Comparison of ENCODE assay signal across 7 cellular contexts in genomic region chr14:69612759-69613145, GRCh38. TPM values are rescaled to one million over a fixed set of nuclear protein-coding genes. Genes with fewer than 3 reads are reported as not detected.
A peak's percentile ranks its signal among the peaks of the same experiment; 100 is the strongest.
DNase-seq lines count a peak whose midpoint lies in the region; ATAC-seq, FAIRE-seq and TF ChIP-seq lines count a peak whose summit lies in the region.

No MANE protein-coding gene starts in this region.

- DNase-seq in GM23248 (peak; percentile 46), epithelial cell of esophagus (ENCODE audit: low read depth) (peak; percentile 65), pancreas (no peak), ACHN (no peak)
- DNase-seq in stimulated activated CD8-positive, alpha-beta memory T cell treated with anti-CD3 and anti-CD28 coated beads, Interleukin-4, amount 100 ng/mL, for 48 hours, result no peak

- H3K27me3 ChIP-seq in GM23248 (replicated peaks; ENCODE audit: insufficient read depth) (no peaks in the 10 kb centered on the region), OCI-LY1 (ENCODE audit: insufficient read depth, low read length) (no peaks in the 10 kb centered on the region), pancreas (no peaks in the 10 kb centered on the region)

- in situ Hi-C loops in GM23248 (cut with MboI) (no loop called here), ACHN (cut with HindIII; ENCODE audit: low pct_ligation_motif_present, low pct_unique_long_range_greater_than_20kb, low sequenced_read_pairs) (no loop called here)

- FAIRE-seq in pancreas (lab: Jason Lieb, UNC), result no peak

- intact Hi-C loops in pancreas (cut with DNase I), result no loop called here

- no peaks in the 10 kb centered on the region for H3K9me3 ChIP-seq in GM23248 (ENCODE audit: low read depth)
- no peaks in the 10 kb centered on the region for H3K9me3 ChIP-seq in OCI-LY1 (ENCODE audit: low read length)
- H3K9me3 ChIP-seq in pancreas, result no peaks in the 10 kb centered on the region

- H3K4me1 ChIP-seq in GM23248 (ENCODE audit: insufficient read depth) (peaks cover 54% of the 10 kb centered on the region), OCI-LY1 (ENCODE audit: insufficient read depth, low read length, severe bottlenecking) (peaks cover 65% of the 10 kb centered on the region), pancreas (peaks cover 18 to 46% (median 43%) of the 10 kb centered on the region in 3 donors)

- H3K79me2 ChIP-seq in GM23248 (ENCODE audit: insufficient read depth) (peaks cover 52% of the 10 kb centered on the region), OCI-LY1 (ENCODE audit: insufficient read depth, low read length) (peaks cover 38% of the 10 kb centered on the region)

- H4K20me1 ChIP-seq in GM23248 (ENCODE audit: insufficient read depth) (no peaks in the 10 kb centered on the region; the same call in 1 of the 2 replicates), OCI-LY1 (ENCODE audit: insufficient read depth, low read length) (no peaks in the 10 kb centered on the region)

- H3K4me2 ChIP-seq in GM23248 (ENCODE audit: unreplicated experiment) (peak overlapping the region; percentile 100), OCI-LY1 (ENCODE audit: low read length) (peak overlapping the region; percentile 99)

- H3K4me3 ChIP-seq in GM23248, result peak overlapping the region; percentile 100
- H3K4me3 ChIP-seq in OCI-LY1 (ENCODE audit: low read depth, low read length, poor library complexity, severe bottlenecking), result peak overlapping the region; percentile 97
- peak overlapping the region; percentile 79 for H3K4me3 ChIP-seq in epithelial cell of esophagus (ENCODE audit: low read length)
- peak overlapping the region; percentile 58 to 77 (median 71) for H3K4me3 ChIP-seq in pancreas

- TF ChIP-seq CTCF in OCI-LY1 (IDR thresholded peaks at IDR 0.05; ENCODE audit: low read length) (peak; percentile 40), epithelial cell of esophagus (IDR thresholded peaks at IDR 0.05; ENCODE audit: insufficient read depth, low read depth, low read length, missing control alignments) (peak; percentile 36), pancreas (IDR thresholded peaks at IDR 0.05) (no peak)

- no peaks in the 10 kb centered on the region for H3K36me3 ChIP-seq in GM23248 (ENCODE audit: low read depth)
- H3K36me3 ChIP-seq in OCI-LY1 (ENCODE audit: insufficient read depth, low read length), result peaks cover 33% of the 10 kb centered on the region; the same call in 1 of the 2 replicates
- no peaks in the 10 kb centered on the region for H3K36me3 ChIP-seq in pancreas

- H3K27ac ChIP-seq in GM23248 (peak overlapping the region; percentile 94), OCI-LY1 (ENCODE audit: low read depth, low read length, poor library complexity, severe bottlenecking) (peak overlapping the region; percentile 99), pancreas (peak overlapping the region; percentile 85 to 94 (median 90))

- 3 to 13% methylated on average over 2 of the region's 2 CpGs for WGBS in GM23248 (ENCODE audit: low coverage in 1 of 2, low lambda C conversion rate in 2 of 2, missing lambda C conversion rate in 2 of 2), 2 experiments
- WGBS in pancreas, 2 donors, result 4% methylated on average over 2 of the region's 2 CpGs

- H3K9ac ChIP-seq in GM23248 (peak overlapping the region; percentile 98), OCI-LY1 (ENCODE audit: low read length) (peak overlapping the region; percentile 99)

- ATAC-seq in pancreas (peak in 1 of 4 donors; percentile 5), GM21529 (IDR thresholded peaks at IDR 0.05; ENCODE audit: unreplicated experiment) (no peak)

- H3F3A ChIP-seq in GM23248 (ENCODE audit: insufficient read depth), result peaks cover 43% of the 10 kb centered on the region
- H3F3A ChIP-seq in OCI-LY1 (ENCODE audit: insufficient read depth, low read length), result peaks cover 23% of the 10 kb centered on the region

- peak overlapping the region; percentile 72 for H2AFZ ChIP-seq in GM23248
- H2AFZ ChIP-seq in OCI-LY1 (ENCODE audit: low read length), result no peak overlapping the region

- H3K9me2 ChIP-seq in GM23248 (ENCODE audit: insufficient read depth) (no peaks in the 10 kb centered on the region), OCI-LY1 (ENCODE audit: low read depth, low read length) (no peaks in the 10 kb centered on the region)

RNA-seq across cellular contexts. Expression of gene SUSD6, which starts 1.4 kb away (rescaled TPM):
- 12.2 and 15.6 TPM in 2 replicates for total RNA-seq in GM23248 (2014; rRNA removed; shearing (Covaris generic))
- polyA plus RNA-seq in GM23248 (2016; fragmentation: Nextera tagmentation; extraction: Ambion mirVana) (23.2 and 24.1 TPM in 2 replicates), pancreas (10 to 100 TPM in 1 of 2 donors, 1 to 10 TPM in 1; 8.9 to 12.2 TPM)
- 10 to 100 TPM; 17.8 to 41.9 (median 22.8) TPM for total RNA-seq in pancreas

RNA-seq across cellular contexts. Expression of gene CCDC177, which starts 38.1 kb away (rescaled TPM):
- total RNA-seq in GM23248 (2014; rRNA removed; shearing (Covaris generic)), result not detected in 2 replicates
- polyA plus RNA-seq in GM23248 (2016; fragmentation: Nextera tagmentation; extraction: Ambion mirVana) (not detected in 2 replicates), pancreas (not detected)
- total RNA-seq in pancreas, result not detected

Comparison
In these comparisons a context has a peak if more than half of its experiments do, and no peak if none do; other contexts are left out.
1. DNase-seq: peak in GM23248 (single experiment) and epithelial cell of esophagus (single experiment); none in pancreas (0 of 6), stimulated activated CD8-positive, alpha-beta memory T cell treated with anti-CD3 and anti-CD28 coated beads, Interleukin-4, amount 100 ng/mL, for 48 hours (single experiment) and ACHN (single experiment).
2. CTCF ChIP-seq: peak in OCI-LY1 (single experiment) and epithelial cell of esophagus (single experiment); none in pancreas (0 of 4).
3. Peak in every context shown above with its lines, with median percentiles within 50 percentile points of each other: H3K27ac ChIP-seq and H3K4me3 ChIP-seq.